17 cellular contexts compared by ENCODE assay signal in the genomic region with DNA sequence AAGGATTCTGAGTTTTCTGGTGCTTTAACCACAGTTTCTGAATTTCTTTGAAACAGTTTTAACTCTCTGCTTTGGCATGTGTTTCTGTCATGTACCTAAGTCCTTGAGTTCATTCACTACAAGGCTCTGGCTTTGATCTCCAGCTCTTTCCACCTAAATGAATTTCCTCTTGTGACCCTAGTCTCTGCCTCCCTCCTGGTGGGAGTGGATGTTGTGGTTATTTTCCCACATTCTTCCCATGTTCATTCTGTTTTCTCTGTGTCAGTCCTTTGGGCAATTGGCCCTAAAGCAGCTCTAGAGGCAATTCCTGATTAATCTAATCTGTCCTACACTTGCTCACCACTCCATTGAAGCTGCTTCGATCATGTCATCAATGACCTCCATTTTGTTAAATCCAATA.
DNase-seq lines count a peak whose midpoint lies in the region; FAIRE-seq and TF ChIP-seq lines count a peak whose summit lies in the region.
"Had no signal": no experiment of that assay in that cellular context is flagged by ENCODE, and none has a peak within 500 bp of the region (broad histone marks: within the 10 kb centered on the region; RNA-seq: fewer than 3 reads in every experiment).

No MANE protein-coding gene starts in this region.

- H2AFZ ChIP-seq in neuron (ENCODE audit: low read depth, low read length) = peak overlapping the region; percentile 54
- H2AFZ ChIP-seq: PC-9 had no signal

- H3K27me3 ChIP-seq in neuron (ENCODE audit: insufficient read depth, low read length) = no peaks in the 10 kb centered on the region
- H3K27me3 ChIP-seq: BLaER1 treated with 17β-estradiol and CSF1 and Interleukin-3, amounts not matched to agents 10 nM and 100 nM had no signal

- no peaks in the 10 kb centered on the region for H3K9me3 ChIP-seq in neuron (ENCODE audit: low read length)
- H3K9me3 ChIP-seq: BLaER1 treated with 17β-estradiol and CSF1 and Interleukin-3, amounts not matched to agents 10 nM and 100 nM had no signal

- FAIRE-seq in RCC 7860 (lab: Jason Lieb, UNC) = peak; percentile 94
- FAIRE-seq: HTR-8/SVneo had no signal

- no peak for TF ChIP-seq CTCF in choroid plexus epithelial cell (conservative IDR thresholded peaks at IDR 0.05; ENCODE audit: low read depth, low read length)

- H3K4me3 ChIP-seq in choroid plexus epithelial cell (ENCODE audit: low read depth, low read length) = no peak overlapping the region
- no peak overlapping the region for H3K4me3 ChIP-seq in neuron (ENCODE audit: low read length)
- H3K4me3 ChIP-seq: BLaER1 treated with 17β-estradiol and CSF1 and Interleukin-3, amounts not matched to agents 10 nM and 100 nM; PC-9 had no signal

- H3K4me1 ChIP-seq in neuron (ENCODE audit: insufficient read depth, low read length) = no peaks in the 10 kb centered on the region
- H3K4me1 ChIP-seq: BLaER1 treated with 17β-estradiol and CSF1 and Interleukin-3, amounts not matched to agents 10 nM and 100 nM had no signal

- peak; percentile 46 for DNase-seq in EH (ENCODE audit: low read depth)
- DNase-seq in RCC 7860 (ENCODE audit: low spot score) = peak; percentile 75
- DNase-seq in choroid plexus epithelial cell (ENCODE audit: low read depth) = peak; percentile 25
- DNase-seq in germinal center (ENCODE audit: low spot score) = no peak
- no peak for DNase-seq in NCI-H345 treated with DMSO at 0.1 percent for 48 hours (lab: John Stamatoyannopoulos, UW; ENCODE audit: unreplicated experiment)
- no peak for DNase-seq in GF-D8 (lab: John Stamatoyannopoulos, UW)
- no peak for DNase-seq in activated CD4-positive, CD25-positive, alpha-beta regulatory T cell (lab: John Stamatoyannopoulos, UW)
- DNase-seq: DMS 273 treated with DMSO at 0.1 percent for 48 hours, NCI-H146, NCI-H2081 treated with DMSO at 0.1 percent for 48 hours, NCI-H2227 treated with DMSO at 0.1 percent for 48 hours, NCI-H526 treated with DMSO at 0.1 percent for 48 hours, PC-9, Right ventricle myocardium superior had no signal

- no peaks in the 10 kb centered on the region for H3K36me3 ChIP-seq in neuron (ENCODE audit: insufficient read depth, low read length)
- H3K36me3 ChIP-seq: BLaER1 treated with 17β-estradiol and CSF1 and Interleukin-3, amounts not matched to agents 10 nM and 100 nM had no signal

Comparison
In these comparisons a context has a peak if more than half of its experiments do, and no peak if none do; other contexts are left out.
1. DNase-seq: peak in EH (single experiment), RCC 7860 (single experiment) and choroid plexus epithelial cell (single experiment); none in germinal center (single experiment), NCI-H345 treated with DMSO at 0.1 percent for 48 hours (single experiment), GF-D8 (single experiment) and activated CD4-positive, CD25-positive, alpha-beta regulatory T cell (0 of 4).